Comparison of ENCODE assay signal across 1 cellular context in the genomic region with DNA sequence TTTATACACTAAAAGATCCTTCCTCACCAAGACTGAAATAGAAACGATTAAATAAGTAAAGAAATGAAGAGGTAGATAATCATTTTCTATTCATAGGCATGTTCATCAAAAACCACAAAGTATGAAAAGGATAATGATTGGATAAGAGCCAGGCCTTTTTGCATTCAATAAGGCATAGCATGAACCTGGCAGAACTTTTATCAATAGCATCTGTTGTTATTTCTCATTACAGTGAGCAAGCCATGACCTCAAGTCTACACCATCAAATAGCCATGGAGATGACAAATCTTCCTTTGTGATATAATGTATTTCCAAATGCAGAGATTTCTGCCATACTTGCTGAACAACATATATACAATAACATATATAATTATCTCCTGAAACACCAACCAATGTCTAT.
TF ChIP-seq lines count a peak whose summit lies in the region.

No MANE protein-coding gene starts in this region.

TF ChIP-seq in SK-N-SH, 30 proteins besides CTCF, POLR2A, EP300 and RAD21:
- TF ChIP-seq, protein P1, sequence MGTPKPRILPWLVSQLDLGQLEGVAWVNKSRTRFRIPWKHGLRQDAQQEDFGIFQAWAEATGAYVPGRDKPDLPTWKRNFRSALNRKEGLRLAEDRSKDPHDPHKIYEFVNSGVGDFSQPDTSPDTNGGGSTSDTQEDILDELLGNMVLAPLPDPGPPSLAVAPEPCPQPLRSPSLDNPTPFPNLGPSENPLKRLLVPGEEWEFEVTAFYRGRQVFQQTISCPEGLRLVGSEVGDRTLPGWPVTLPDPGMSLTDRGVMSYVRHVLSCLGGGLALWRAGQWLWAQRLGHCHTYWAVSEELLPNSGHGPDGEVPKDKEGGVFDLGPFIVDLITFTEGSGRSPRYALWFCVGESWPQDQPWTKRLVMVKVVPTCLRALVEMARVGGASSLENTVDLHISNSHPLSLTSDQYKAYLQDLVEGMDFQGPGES (IDR thresholded peaks at IDR 0.05; ENCODE audit: low read depth, low read length), result no peak
- TF ChIP-seq RXRA (IDR thresholded peaks at IDR 0.05; ENCODE audit: borderline replicate concordance, low read depth) (peak; percentile 74; the same call in 1 of the 2 replicates), GATA2 (CRISPR knock-in tag; IDR thresholded peaks at IDR 0.05) (no peak), FOXJ3 (CRISPR knock-in tag; IDR thresholded peaks at IDR 0.05) (no peak), TEAD4 (IDR thresholded peaks at IDR 0.05; ENCODE audit: borderline replicate concordance, insufficient read depth) (peak; percentile 59; the same call in 1 of the 2 replicates), GABPA (IDR thresholded peaks at IDR 0.05; ENCODE audit: low read depth) (no peak), MEF2A (IDR thresholded peaks at IDR 0.05; ENCODE audit: borderline replicate concordance, low read depth) (peak; percentile 59; the same call in 1 of the 2 replicates), RCOR1 (IDR thresholded peaks at IDR 0.05; ENCODE audit: low read length) (no peak), JUND (IDR thresholded peaks at IDR 0.05) (peak; percentile 49), TAF1 (IDR thresholded peaks at IDR 0.05; ENCODE audit: borderline replicate concordance, low read depth, low read length) (no peak), NFIC (IDR thresholded peaks at IDR 0.05; ENCODE audit: borderline replicate concordance) (peak; percentile 79), ELF1 (IDR thresholded peaks at IDR 0.05) (no peak), MXI1 (IDR thresholded peaks at IDR 0.05; ENCODE audit: low read depth, low read length) (no peak), RFX5 (IDR thresholded peaks at IDR 0.05; ENCODE audit: low read length) (no peak), TCF12 (IDR thresholded peaks at IDR 0.05) (peak; percentile 80), FOSL2 (IDR thresholded peaks at IDR 0.05; ENCODE audit: borderline replicate concordance, low read depth) (peak; percentile 24; the same call in 1 of the 2 replicates), SIN3A (IDR thresholded peaks at IDR 0.05; ENCODE audit: borderline replicate concordance, low read depth, low read length) (no peak), YY1 (IDR thresholded peaks at IDR 0.05; ENCODE audit: low read depth) (no peak), FOXM1 (IDR thresholded peaks at IDR 0.05; ENCODE audit: low read depth) (no peak)
- TF ChIP-seq, protein P2, sequence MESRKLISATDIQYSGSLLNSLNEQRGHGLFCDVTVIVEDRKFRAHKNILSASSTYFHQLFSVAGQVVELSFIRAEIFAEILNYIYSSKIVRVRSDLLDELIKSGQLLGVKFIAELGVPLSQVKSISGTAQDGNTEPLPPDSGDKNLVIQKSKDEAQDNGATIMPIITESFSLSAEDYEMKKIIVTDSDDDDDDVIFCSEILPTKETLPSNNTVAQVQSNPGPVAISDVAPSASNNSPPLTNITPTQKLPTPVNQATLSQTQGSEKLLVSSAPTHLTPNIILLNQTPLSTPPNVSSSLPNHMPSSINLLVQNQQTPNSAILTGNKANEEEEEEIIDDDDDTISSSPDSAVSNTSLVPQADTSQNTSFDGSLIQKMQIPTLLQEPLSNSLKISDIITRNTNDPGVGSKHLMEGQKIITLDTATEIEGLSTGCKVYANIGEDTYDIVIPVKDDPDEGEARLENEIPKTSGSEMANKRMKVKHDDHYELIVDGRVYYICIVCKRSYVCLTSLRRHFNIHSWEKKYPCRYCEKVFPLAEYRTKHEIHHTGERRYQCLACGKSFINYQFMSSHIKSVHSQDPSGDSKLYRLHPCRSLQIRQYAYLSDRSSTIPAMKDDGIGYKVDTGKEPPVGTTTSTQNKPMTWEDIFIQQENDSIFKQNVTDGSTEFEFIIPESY (IDR thresholded peaks at IDR 0.05; ENCODE audit: borderline replicate concordance, low read depth), result no peak
- TF ChIP-seq, protein P3, sequence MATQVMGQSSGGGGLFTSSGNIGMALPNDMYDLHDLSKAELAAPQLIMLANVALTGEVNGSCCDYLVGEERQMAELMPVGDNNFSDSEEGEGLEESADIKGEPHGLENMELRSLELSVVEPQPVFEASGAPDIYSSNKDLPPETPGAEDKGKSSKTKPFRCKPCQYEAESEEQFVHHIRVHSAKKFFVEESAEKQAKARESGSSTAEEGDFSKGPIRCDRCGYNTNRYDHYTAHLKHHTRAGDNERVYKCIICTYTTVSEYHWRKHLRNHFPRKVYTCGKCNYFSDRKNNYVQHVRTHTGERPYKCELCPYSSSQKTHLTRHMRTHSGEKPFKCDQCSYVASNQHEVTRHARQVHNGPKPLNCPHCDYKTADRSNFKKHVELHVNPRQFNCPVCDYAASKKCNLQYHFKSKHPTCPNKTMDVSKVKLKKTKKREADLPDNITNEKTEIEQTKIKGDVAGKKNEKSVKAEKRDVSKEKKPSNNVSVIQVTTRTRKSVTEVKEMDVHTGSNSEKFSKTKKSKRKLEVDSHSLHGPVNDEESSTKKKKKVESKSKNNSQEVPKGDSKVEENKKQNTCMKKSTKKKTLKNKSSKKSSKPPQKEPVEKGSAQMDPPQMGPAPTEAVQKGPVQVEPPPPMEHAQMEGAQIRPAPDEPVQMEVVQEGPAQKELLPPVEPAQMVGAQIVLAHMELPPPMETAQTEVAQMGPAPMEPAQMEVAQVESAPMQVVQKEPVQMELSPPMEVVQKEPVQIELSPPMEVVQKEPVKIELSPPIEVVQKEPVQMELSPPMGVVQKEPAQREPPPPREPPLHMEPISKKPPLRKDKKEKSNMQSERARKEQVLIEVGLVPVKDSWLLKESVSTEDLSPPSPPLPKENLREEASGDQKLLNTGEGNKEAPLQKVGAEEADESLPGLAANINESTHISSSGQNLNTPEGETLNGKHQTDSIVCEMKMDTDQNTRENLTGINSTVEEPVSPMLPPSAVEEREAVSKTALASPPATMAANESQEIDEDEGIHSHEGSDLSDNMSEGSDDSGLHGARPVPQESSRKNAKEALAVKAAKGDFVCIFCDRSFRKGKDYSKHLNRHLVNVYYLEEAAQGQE (IDR thresholded peaks at IDR 0.05; ENCODE audit: low read depth, low read length), result no peak
- TF ChIP-seq, protein P4, sequence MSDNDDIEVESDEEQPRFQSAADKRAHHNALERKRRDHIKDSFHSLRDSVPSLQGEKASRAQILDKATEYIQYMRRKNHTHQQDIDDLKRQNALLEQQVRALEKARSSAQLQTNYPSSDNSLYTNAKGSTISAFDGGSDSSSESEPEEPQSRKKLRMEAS (IDR thresholded peaks at IDR 0.05; ENCODE audit: low read depth), result no peak
- TF ChIP-seq, protein P5, sequence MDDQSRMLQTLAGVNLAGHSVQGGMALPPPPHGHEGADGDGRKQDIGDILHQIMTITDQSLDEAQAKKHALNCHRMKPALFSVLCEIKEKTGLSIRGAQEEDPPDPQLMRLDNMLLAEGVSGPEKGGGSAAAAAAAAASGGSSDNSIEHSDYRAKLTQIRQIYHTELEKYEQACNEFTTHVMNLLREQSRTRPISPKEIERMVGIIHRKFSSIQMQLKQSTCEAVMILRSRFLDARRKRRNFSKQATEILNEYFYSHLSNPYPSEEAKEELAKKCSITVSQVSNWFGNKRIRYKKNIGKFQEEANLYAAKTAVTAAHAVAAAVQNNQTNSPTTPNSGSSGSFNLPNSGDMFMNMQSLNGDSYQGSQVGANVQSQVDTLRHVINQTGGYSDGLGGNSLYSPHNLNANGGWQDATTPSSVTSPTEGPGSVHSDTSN (IDR thresholded peaks at IDR 0.05), result peak; percentile 61
